9 cellular contexts compared by ENCODE assay signal in genomic region chr17:76453431-76453743, GRCh38. TPM values are rescaled to one million over a fixed set of nuclear protein-coding genes. Genes with fewer than 3 reads are reported as not detected.
DNase-seq lines count a peak whose midpoint lies in the region; ATAC-seq and TF ChIP-seq lines count a peak whose summit lies in the region.
"Had no signal": no experiment of that assay in that cellular context is flagged by ENCODE, and none has a peak within 500 bp of the region (broad histone marks: within the 10 kb centered on the region; RNA-seq: fewer than 3 reads in every experiment).

No MANE protein-coding gene starts in this region.

- H3K4me3 Mint-ChIP-seq in MCF 10A (ENCODE audit: unreplicated experiment): no peak overlapping the region
- H3K4me3 Mint-ChIP-seq in activated CD4-positive, alpha-beta memory T cell treated with anti-CD3 and anti-CD28 coated beads, Interleukin-2, amount 10 ng/mL, durations not matched to agents 7 days and 5 days: peak overlapping the region; percentile 91

- CTCF ChIA-PET in MCF 10A (lab: Yijun Ruan, JAX) (interaction anchor here (0.5 to 1.6 kb wide), 5 partner anchors 13 to 160 kb away, joined by 3 to 5 read pairs (median 4); partner anchors contain the start of gene SPHK1), mammary epithelial cell (lab: Charles Lee; ENCODE audit: low non-redundant PET) (no interaction called here), PC-9 (lab: Charles Lee) (interaction anchor here (0.6 kb wide), 1 partner anchor 18 kb away, joined by 4 read pairs; no protein-coding TSS in a partner anchor)
- CTCF ChIA-PET in activated CD4-positive, alpha-beta memory T cell treated with anti-CD3 and anti-CD28 coated beads, Interleukin-2, amount 10 ng/mL, durations not matched to agents 7 days and 5 days (lab: Charles Lee): interaction anchor here (0.8 to 2.1 kb wide), 19 partner anchors 9 to 171 kb away, joined by 3 to 9 read pairs (median 4); partner anchors contain the start of genes RHBDF2 and SPHK1

- H3K4me1 Mint-ChIP-seq in MCF 10A (ENCODE audit: insufficient read depth, unreplicated experiment): peaks cover 7% of the 10 kb centered on the region
- peaks cover 35% of the 10 kb centered on the region for H3K4me1 Mint-ChIP-seq in activated CD4-positive, alpha-beta memory T cell treated with anti-CD3 and anti-CD28 coated beads, Interleukin-2, amount 10 ng/mL, durations not matched to agents 7 days and 5 days

- H3K27me3 ChIP-seq in mammary epithelial cell (ENCODE audit: insufficient read depth, low read length): no peaks in the 10 kb centered on the region
- no peaks in the 10 kb centered on the region for H3K27me3 ChIP-seq in mononuclear cell (ENCODE audit: insufficient read depth, low read length)
- H3K27me3 ChIP-seq in upper lobe of left lung: no peaks in the 10 kb centered on the region
- H3K27me3 ChIP-seq in PC-9 (ENCODE audit: insufficient read depth, low read depth): no peaks in the 10 kb centered on the region

- in situ Hi-C loops in mammary epithelial cell (cut with MboI; ENCODE audit: low sequenced_read_pairs in 2 of 2): no loop called here

- H3K9me3 ChIP-seq in mammary epithelial cell (replicated peaks; ENCODE audit: insufficient read depth, low read length): no peaks in the 10 kb centered on the region
- H3K9me3 ChIP-seq in mononuclear cell (ENCODE audit: low read depth, low read length): no peaks in the 10 kb centered on the region
- no peaks in the 10 kb centered on the region for H3K9me3 ChIP-seq in upper lobe of left lung
- no peaks in the 10 kb centered on the region for H3K9me3 ChIP-seq in PC-9 (ENCODE audit: insufficient read depth, low read depth)

- H2AFZ ChIP-seq in mammary epithelial cell (ENCODE audit: low read depth, low read length) (no peak overlapping the region), PC-9 (no peak overlapping the region)

- TF ChIP-seq EP300 in upper lobe of left lung (IDR thresholded peaks at IDR 0.05): no peak

- H3K4me2 ChIP-seq in mammary epithelial cell (ENCODE audit: insufficient read depth, low read depth, low read length) (no peak overlapping the region), PC-9 (no peak overlapping the region)

- H3K4me3 ChIP-seq in mammary epithelial cell (replicated peaks in 1 of 3; ENCODE audit: insufficient read depth in 1 of 3, low read depth in 2 of 3, low read length in 3 of 3) (no peak overlapping the region), mononuclear cell (ENCODE audit: low read length) (peak overlapping the region; percentile 80), upper lobe of left lung (peak overlapping the region in 3 of 4 donors; percentile 77 to 91 (median 89)), PC-9 (no peak overlapping the region)

- no peaks in the 10 kb centered on the region for H3K9me3 Mint-ChIP-seq in MCF 10A (ENCODE audit: unreplicated experiment)
- H3K9me3 Mint-ChIP-seq in activated CD4-positive, alpha-beta memory T cell treated with anti-CD3 and anti-CD28 coated beads, Interleukin-2, amount 10 ng/mL, durations not matched to agents 7 days and 5 days: no peaks in the 10 kb centered on the region

- H3K27me3 Mint-ChIP-seq in MCF 10A (ENCODE audit: insufficient read depth, unreplicated experiment): no peaks in the 10 kb centered on the region
- H3K27me3 Mint-ChIP-seq in activated CD4-positive, alpha-beta memory T cell treated with anti-CD3 and anti-CD28 coated beads, Interleukin-2, amount 10 ng/mL, durations not matched to agents 7 days and 5 days: no peaks in the 10 kb centered on the region

- ATAC-seq in upper lobe of left lung (ENCODE audit: low FRiP score in 2 of 2) (no peak), GM19467 (IDR thresholded peaks at IDR 0.05; ENCODE audit: unreplicated experiment) (no peak)

- no peaks in the 10 kb centered on the region for H3K9me2 ChIP-seq in PC-9 (ENCODE audit: insufficient read depth)

- WGBS in mammary epithelial cell (ENCODE audit: low coverage, missing lambda C conversion rate): 29% methylated on average over 4 of the region's 6 CpGs
- 22 to 29% methylated on average over 6 of the region's 6 CpGs for WGBS in upper lobe of left lung, 2 donors

- dilution Hi-C loops in mammary epithelial cell (cut with HindIII; ENCODE audit: low sequenced_read_pairs): no loop called here

- DNase-seq in MCF 10A (ENCODE audit: unreplicated experiment) (no peak), mammary epithelial cell (no peak), upper lobe of left lung (no peak), PC-9 (no peak), SW480 (ENCODE audit: low spot score) (no peak)
- no peak for DNase-seq in activated CD4-positive, alpha-beta memory T cell treated with anti-CD3 and anti-CD28 coated beads, Interleukin-2, amount 10 ng/mL, durations not matched to agents 7 days and 5 days

- H3K27ac Mint-ChIP-seq in MCF 10A (ENCODE audit: low read depth, unreplicated experiment): peak overlapping the region; percentile 11
- peak overlapping the region; percentile 37 for H3K27ac Mint-ChIP-seq in activated CD4-positive, alpha-beta memory T cell treated with anti-CD3 and anti-CD28 coated beads, Interleukin-2, amount 10 ng/mL, durations not matched to agents 7 days and 5 days

- POLR2A ChIA-PET in MCF 10A (lab: Yijun Ruan, JAX) (interaction anchor here (0.7 to 3.1 kb wide), 5 partner anchors 46 to 132 kb away, joined by 3 to 15 read pairs (median 4); partner anchors contain the start of gene ST6GALNAC2), PC-9 (lab: Charles Lee; ENCODE audit: unreplicated experiment) (no interaction called here)
- POLR2A ChIA-PET in activated CD4-positive, alpha-beta memory T cell treated with anti-CD3 and anti-CD28 coated beads, Interleukin-2, amount 10 ng/mL, durations not matched to agents 7 days and 5 days (lab: Charles Lee): interaction anchor here (0.8 to 2.4 kb wide), 8 partner anchors 17 to 245 kb away, joined by 3 to 12 read pairs (median 4); partner anchors contain the start of gene PRPSAP1

- peaks cover 6% of the 10 kb centered on the region for H3K36me3 Mint-ChIP-seq in MCF 10A (ENCODE audit: insufficient read depth, unreplicated experiment)
- peaks cover 6% of the 10 kb centered on the region for H3K36me3 Mint-ChIP-seq in activated CD4-positive, alpha-beta memory T cell treated with anti-CD3 and anti-CD28 coated beads, Interleukin-2, amount 10 ng/mL, durations not matched to agents 7 days and 5 days (ENCODE audit: low read depth)

- H3K27ac ChIP-seq in mammary epithelial cell (ENCODE audit: insufficient read depth, low read depth, low read length) (no peak overlapping the region), upper lobe of left lung (peak overlapping the region in 1 of 4 donors; percentile 85), PC-9 (no peak overlapping the region)

- peaks cover 9% of the 10 kb centered on the region for H3F3A ChIP-seq in PC-9 (ENCODE audit: insufficient read depth, low read depth)

- TF ChIP-seq CTCF in MCF 10A (IDR thresholded peaks at IDR 0.05; ENCODE audit: unreplicated experiment) (no peak), mammary epithelial cell (conservative IDR thresholded peaks at IDR 0.05 in 1 of 2, IDR thresholded peaks at IDR 0.05 in 1 of 2; ENCODE audit: extremely low read depth in 1 of 2, insufficient read depth in 1 of 2, low read depth in 1 of 2, low read length in 2 of 2) (no peak), upper lobe of left lung (IDR thresholded peaks at IDR 0.05) (no peak), PC-9 (conservative IDR thresholded peaks at IDR 0.05) (no peak; the same call in 1 of the 2 replicates)

- peaks cover 45% of the 10 kb centered on the region for H3K79me2 ChIP-seq in mammary epithelial cell (ENCODE audit: insufficient read depth, low read length)
- H3K79me2 ChIP-seq in PC-9 (ENCODE audit: low read depth): peaks cover 38% of the 10 kb centered on the region

- intact Hi-C loops in MCF 10A (cut with micrococcal nuclease) (no loop called here), mammary epithelial cell (cut with micrococcal nuclease) (no loop called here), PC-9 (cut with micrococcal nuclease; ENCODE audit: unreplicated experiment) (no loop called here)

- peaks cover 1% of the 10 kb centered on the region for H4K20me1 ChIP-seq in mammary epithelial cell (ENCODE audit: insufficient read depth, low read length)
- H4K20me1 ChIP-seq in PC-9 (ENCODE audit: insufficient read depth): peaks cover 9% of the 10 kb centered on the region; the same call in 1 of the 2 replicates

- no peak overlapping the region for H3K9ac ChIP-seq in mammary epithelial cell (ENCODE audit: insufficient read depth, low read length)

- BruUV-seq in MCF 10A (replicated peaks; lab: Mats Ljungman, UMichigan) (no TSS peak), mammary epithelial cell (replicated peaks; lab: Mats Ljungman, UMichigan) (no TSS peak), PC-9 (replicated peaks; lab: Mats Ljungman, UMichigan) (no TSS peak)

- H3K36me3 ChIP-seq in mammary epithelial cell (ENCODE audit: insufficient read depth, low read length): no peaks in the 10 kb centered on the region
- no peaks in the 10 kb centered on the region for H3K36me3 ChIP-seq in upper lobe of left lung
- no peaks in the 10 kb centered on the region for H3K36me3 ChIP-seq in PC-9 (ENCODE audit: low read depth)

- peaks cover 12% of the 10 kb centered on the region for H3K4me1 ChIP-seq in mammary epithelial cell (ENCODE audit: insufficient read depth, low read length)
- peaks cover 18% of the 10 kb centered on the region for H3K4me1 ChIP-seq in mononuclear cell (ENCODE audit: insufficient read depth, low read length)
- H3K4me1 ChIP-seq in upper lobe of left lung: peaks cover 10 to 21% (median 15%) of the 10 kb centered on the region in 4 donors
- H3K4me1 ChIP-seq in PC-9 (replicated peaks; ENCODE audit: insufficient read depth): peaks cover 18% of the 10 kb centered on the region

- no peak for TF ChIP-seq POLR2A in upper lobe of left lung (IDR thresholded peaks at IDR 0.05)

RNA-seq across cellular contexts. Expression of gene UBE2O, which starts 0.4 kb away (rescaled TPM):
- total RNA-seq in MCF 10A (2022) (16.2 and 19.5 TPM in 2 replicates), mammary epithelial cell (10 to 100 TPM; 20.8 to 21.3 TPM), mononuclear cell (15.2 TPM), upper lobe of left lung (10 to 100 TPM; 20.5 to 55.5 (median 27.7) TPM), PC-9 (2021) (27.4 and 28.0 TPM in 2 replicates)
- polyA plus RNA-seq in mammary epithelial cell: 14.9 TPM
- polyA minus RNA-seq in mammary epithelial cell: 102 TPM
- 10 to 100 TPM; 26.5 to 28.9 TPM for total RNA-seq in activated CD4-positive, alpha-beta memory T cell treated with anti-CD3 and anti-CD28 coated beads, Interleukin-2, amount 10 ng/mL, durations not matched to agents 7 days and 5 days

RNA-seq across cellular contexts. Expression of gene AANAT, which starts 14.0 kb away (rescaled TPM):
- total RNA-seq in MCF 10A (2022): not detected in 2 replicates
- not detected for total RNA-seq in mammary epithelial cell
- 0.16 TPM for polyA plus RNA-seq in mammary epithelial cell
- polyA minus RNA-seq in mammary epithelial cell: not detected
- not detected for total RNA-seq in activated CD4-positive, alpha-beta memory T cell treated with anti-CD3 and anti-CD28 coated beads, Interleukin-2, amount 10 ng/mL, durations not matched to agents 7 days and 5 days
- total RNA-seq in mononuclear cell: not detected
- total RNA-seq in upper lobe of left lung: not detected
- total RNA-seq in PC-9 (2021): 0.65 TPM in 1 of 2 replicates, not detected in the other
- total RNA-seq: left cardiac atrium had no signal

RNA-seq across cellular contexts. Expression of gene RHBDF2, which starts 47.8 kb away (rescaled TPM):
- total RNA-seq in MCF 10A (2022) (17.5 and 33.4 TPM in 2 replicates), mammary epithelial cell (10 to 100 TPM; 22.0 to 51.3 TPM), mononuclear cell (62.1 TPM), upper lobe of left lung (100 to 1,000 TPM in 2 of 6 donors, 10 to 100 TPM in 4; 34.3 to 137 (median 47.6) TPM), PC-9 (2021) (39.6 and 51.6 TPM in 2 replicates)
- polyA plus RNA-seq in mammary epithelial cell: 30.6 TPM
- polyA minus RNA-seq in mammary epithelial cell: 21.1 TPM
- total RNA-seq in activated CD4-positive, alpha-beta memory T cell treated with anti-CD3 and anti-CD28 coated beads, Interleukin-2, amount 10 ng/mL, durations not matched to agents 7 days and 5 days: 10 to 100 TPM; 33.2 to 33.8 TPM

Comparison
In these comparisons a context has a peak if more than half of its experiments do, and no peak if none do; other contexts are left out.
1. H3K4me3 ChIP-seq: peak in mononuclear cell (single experiment) and upper lobe of left lung (3 of 4); none in mammary epithelial cell (0 of 3) and PC-9 (single experiment).